ENCODE assay signal across 10 cellular contexts in the genomic region with DNA sequence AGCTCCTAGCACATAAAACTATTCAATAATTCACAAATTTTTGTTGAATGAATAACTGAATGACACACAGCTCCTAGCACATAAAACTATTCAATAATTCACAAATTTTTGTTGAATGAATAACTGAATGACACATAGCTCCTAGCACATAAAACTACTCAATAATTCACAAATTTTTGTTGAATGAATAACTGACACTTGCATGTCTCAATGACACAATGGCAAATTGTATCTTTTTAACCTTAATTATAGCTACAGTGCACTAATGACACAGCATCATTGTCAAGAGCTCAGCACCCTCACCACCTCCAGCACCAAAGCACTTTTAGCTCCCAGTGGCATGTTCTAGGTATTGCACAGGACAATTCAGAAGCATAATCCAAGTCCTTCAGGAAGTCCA.
DNase-seq lines count a peak whose midpoint lies in the region; FAIRE-seq and TF ChIP-seq lines count a peak whose summit lies in the region.
"Had no signal": no experiment of that assay in that cellular context is flagged by ENCODE, and none has a peak within 500 bp of the region (broad histone marks: within the 10 kb centered on the region; RNA-seq: fewer than 3 reads in every experiment).

No MANE protein-coding gene starts in this region.

- CTCF ChIA-PET in MCF 10A (lab: Yijun Ruan, JAX) = interaction anchor here (1.1 kb wide), 1 partner anchor 226 kb away, joined by 3 read pairs; no protein-coding TSS in a partner anchor

- no peak overlapping the region for H3K27ac Mint-ChIP-seq in MCF 10A (ENCODE audit: low read depth, unreplicated experiment)
- H3K27ac Mint-ChIP-seq: naive thymus-derived CD8-positive, alpha-beta T cell had no signal

- no peak for TF ChIP-seq POLR2A in breast epithelium (IDR thresholded peaks at IDR 0.05)

- H3K36me3 Mint-ChIP-seq in MCF 10A (ENCODE audit: insufficient read depth, unreplicated experiment) = no peaks in the 10 kb centered on the region
- H3K36me3 Mint-ChIP-seq: naive thymus-derived CD8-positive, alpha-beta T cell had no signal

- H3K36me3 ChIP-seq in breast epithelium (no peaks in the 10 kb centered on the region), fibroblast of lung (ENCODE audit: control insufficient read depth, insufficient read depth, low read length) (no peaks in the 10 kb centered on the region)

- no peak overlapping the region for H3K4me2 ChIP-seq in fibroblast of lung (ENCODE audit: extremely low read depth, insufficient read depth, low read length)

- no peaks in the 10 kb centered on the region for H3K27me3 Mint-ChIP-seq in MCF 10A (ENCODE audit: insufficient read depth, unreplicated experiment)

- peak; percentile 40 for FAIRE-seq in urothelium cell line (lab: Jason Lieb, UNC)

- DNase-seq in MCF 10A (ENCODE audit: unreplicated experiment) (peak; percentile 22), breast epithelium (ENCODE audit: low spot score in 2 of 2) (no peak), RKO (ENCODE audit: low spot score) (peak; percentile 52), fibroblast of lung (ENCODE audit: low read depth in 2 of 2) (peak in 1 of 2 donors; percentile 63), urothelium cell line (ENCODE audit: low spot score) (peak; percentile 70), islet precursor cell (no peak)
- no peak for DNase-seq in stimulated activated CD4-positive, alpha-beta T cell treated with anti-CD3 and anti-CD28 coated beads, Interleukin-15, amount 100 ng/mL, for 24 hours
- no peak for DNase-seq in activated CD4-positive, alpha-beta T cell treated with anti-CD3 and anti-CD28 coated beads, Interleukin-2, amount 50 U/mL, for 1 hour
- DNase-seq: activated effector memory CD4-positive, alpha-beta T cell treated with Interleukin-2 at 50 U/mL for 16 hours; naive thymus-derived CD8-positive, alpha-beta T cell had no signal

- POLR2A ChIA-PET in MCF 10A (lab: Yijun Ruan, JAX) = no interaction called here

- H3K27me3 ChIP-seq in breast epithelium (no peaks in the 10 kb centered on the region), fibroblast of lung (ENCODE audit: control insufficient read depth, insufficient read depth, low read length) (no peaks in the 10 kb centered on the region)

- no peaks in the 10 kb centered on the region for H3K9me3 Mint-ChIP-seq in MCF 10A (ENCODE audit: unreplicated experiment)

- no peak overlapping the region for H3K4me3 Mint-ChIP-seq in MCF 10A (ENCODE audit: unreplicated experiment)
- H3K4me3 Mint-ChIP-seq: naive thymus-derived CD8-positive, alpha-beta T cell had no signal

- intact Hi-C loops in MCF 10A (cut with micrococcal nuclease) = no loop called here
- intact Hi-C loops in breast epithelium (cut with DNase I; ENCODE audit: low total_unique reads) = no loop called here

- H3K4me1 Mint-ChIP-seq in MCF 10A (ENCODE audit: insufficient read depth, unreplicated experiment) = peaks cover 10% of the 10 kb centered on the region
- H3K4me1 Mint-ChIP-seq: naive thymus-derived CD8-positive, alpha-beta T cell had no signal

- H3K4me1 ChIP-seq in breast epithelium (no peaks in the 10 kb centered on the region), fibroblast of lung (ENCODE audit: control insufficient read depth, extremely low read depth, insufficient read depth, low read length) (peaks cover 10% of the 10 kb centered on the region)

- H2AFZ ChIP-seq in fibroblast of lung (ENCODE audit: low read length) = no peak overlapping the region

- no peak overlapping the region for H3K9ac ChIP-seq in fibroblast of lung (ENCODE audit: insufficient read depth, low read length)

- BruUV-seq in MCF 10A (replicated peaks; lab: Mats Ljungman, UMichigan) = no TSS peak

- no peaks in the 10 kb centered on the region for H3K9me3 ChIP-seq in breast epithelium
- no peaks in the 10 kb centered on the region for H3K9me3 ChIP-seq in fibroblast of lung (ENCODE audit: control insufficient read depth, insufficient read depth, low read depth, low read length)

- H3K27ac ChIP-seq in breast epithelium = no peak overlapping the region
- H3K27ac ChIP-seq in fibroblast of lung (ENCODE audit: insufficient read depth, low read length) = peak overlapping the region; percentile 6

- no peaks in the 10 kb centered on the region for H3K79me2 ChIP-seq in fibroblast of lung (ENCODE audit: control insufficient read depth, insufficient read depth, low read length)

- H3K4me3 ChIP-seq in breast epithelium (no peak overlapping the region), fibroblast of lung (replicated peaks in 1 of 4; ENCODE audit: control extremely low read depth in 1 of 4, insufficient read depth in 1 of 4, low read depth in 3 of 4, low read length in 4 of 4) (no peak overlapping the region)

- peak; percentile 23 for TF ChIP-seq CTCF in MCF 10A (IDR thresholded peaks at IDR 0.05; ENCODE audit: unreplicated experiment)
- TF ChIP-seq CTCF in breast epithelium (IDR thresholded peaks at IDR 0.05) = no peak
- peak; percentile 23 to 34 for TF ChIP-seq CTCF in fibroblast of lung (conservative IDR thresholded peaks at IDR 0.05 in 1 of 2, IDR thresholded peaks at IDR 0.05 in 1 of 2; ENCODE audit: low read depth in 1 of 2, low read length in 2 of 2)

- H4K20me1 ChIP-seq in fibroblast of lung (ENCODE audit: control insufficient read depth, extremely low read depth, insufficient read depth, low read length) = no peaks in the 10 kb centered on the region

Comparison
In these comparisons a context has a peak if more than half of its experiments do, and no peak if none do; other contexts are left out.
1. DNase-seq: peak in MCF 10A (single experiment), RKO (single experiment) and urothelium cell line (single experiment); none in breast epithelium (0 of 2), stimulated activated CD4-positive, alpha-beta T cell treated with anti-CD3 and anti-CD28 coated beads, Interleukin-15, amount 100 ng/mL, for 24 hours (single experiment), islet precursor cell (single experiment) and activated CD4-positive, alpha-beta T cell treated with anti-CD3 and anti-CD28 coated beads, Interleukin-2, amount 50 U/mL, for 1 hour (single experiment).
2. CTCF ChIP-seq: peak in MCF 10A (single experiment) and fibroblast of lung (2 of 2); none in breast epithelium (0 of 3).